ENCODE assay signal across 35 cellular contexts in genomic region chr12:132498931-132499330, GRCh38.
"Had no signal": no experiment of that assay in that cellular context is flagged by ENCODE, and none has a peak within 500 bp of the region (broad histone marks: within the 10 kb centered on the region; RNA-seq: fewer than 3 reads in every experiment).

No MANE protein-coding gene starts in this region.

- DNase-seq: activated CD4-positive, alpha-beta T cell treated with anti-CD3 and anti-CD28 coated beads for 1 hour; activated CD4-positive, alpha-beta T cell treated with anti-CD3 and anti-CD28 coated beads for 48 hours; activated CD4-positive, alpha-beta T cell treated with anti-CD3 and anti-CD28 coated beads, Interleukin-2, amount 50 U/mL, for 4 hours; activated CD4-positive, CD25-positive, alpha-beta regulatory T cell; activated CD8-positive, alpha-beta T cell treated with anti-CD3 and anti-CD28 coated beads for 36 hours; activated effector memory CD4-positive, alpha-beta T cell treated with anti-CD3 and anti-CD28 coated beads, Interleukin-2, amount 50 U/mL, for 16 hours; activated naive CD4-positive, alpha-beta T cell; activated naive CD4-positive, alpha-beta T cell treated with anti-CD3 and anti-CD28 coated beads, Interleukin-2, amount 50 U/mL, for 16 hours; activated naive CD8-positive, alpha-beta T cell treated with anti-CD3 and anti-CD28 coated beads for 36 hours; activated T-cell treated with anti-CD3 and anti-CD28 coated beads, Interleukin-2, amount 50 U/mL, for 1 hour; activated T-cell treated with anti-CD3 and anti-CD28 coated beads, Interleukin-2, amount 50 U/mL, for 72 hours; amniotic stem cell; aorta; brain microvascular endothelial cell; central memory CD4-positive, alpha-beta T cell; Kasumi-1; KG1; MG63; NCI-H1048; NCI-H1105 treated with DMSO at 0.1 percent for 48 hours; NCI-H1436; NCI-H1694; NCI-H1930; NCI-H2081 treated with DMSO at 0.1 percent for 48 hours; NCI-H226; NCI-H524 treated with DMSO at 0.1 percent for 48 hours; NK-92 treated with Interleukin-12 subunit alpha and Interleukin-12 subunit beta, amount 100 ng/mL, for 24 hours; PC-9; SJCRH30 had no signal

- H3K27me3 ChIP-seq: brain microvascular endothelial cell, MG63, SJCRH30 had no signal

- ATAC-seq: activated CD8-positive, alpha-beta T cell treated with anti-CD3 and anti-CD28 coated beads for 36 hours; activated T-cell treated with anti-CD3 and anti-CD28 coated beads, Interleukin-2, amount 50 U/mL, for 72 hours; activated T-helper 17 cell treated with anti-CD3 and anti-CD28 coated beads, Interleukin-2, amount 50 U/mL, for 72 hours; Right ventricle myocardium inferior had no signal

- H3K4me2 ChIP-seq: PC-9 had no signal

- H2AFZ ChIP-seq: PC-9 had no signal

- H3K4me3 Mint-ChIP-seq: activated CD8-positive, alpha-beta T cell treated with anti-CD3 and anti-CD28 coated beads for 36 hours; activated naive CD8-positive, alpha-beta T cell treated with anti-CD3 and anti-CD28 coated beads for 36 hours; activated T-cell treated with anti-CD3 and anti-CD28 coated beads, Interleukin-2, amount 50 U/mL, for 72 hours; activated T-helper 17 cell treated with anti-CD3 and anti-CD28 coated beads, Interleukin-2, amount 50 U/mL, for 72 hours; T-helper 1 cell treated with Interleukin-12 subunit alpha and Interleukin-12 subunit beta and Interleukin-4 antibody, amounts not matched to agents 30 μg/mL and 1 μg/mL, for 36 hours; T-helper 2 cell treated with Interferon-gamma antibody and Interleukin-4, amounts not matched to agents 5 μg/mL and 100 μg/mL, for 36 hours had no signal

- H3K27ac ChIP-seq: brain microvascular endothelial cell, PC-9, RWPE1, SJCRH30, SK-N-MC had no signal

- H3K9me3 Mint-ChIP-seq: activated CD8-positive, alpha-beta T cell treated with anti-CD3 and anti-CD28 coated beads for 36 hours; activated naive CD8-positive, alpha-beta T cell treated with anti-CD3 and anti-CD28 coated beads for 36 hours; activated T-cell treated with anti-CD3 and anti-CD28 coated beads, Interleukin-2, amount 50 U/mL, for 72 hours; activated T-helper 17 cell treated with anti-CD3 and anti-CD28 coated beads, Interleukin-2, amount 50 U/mL, for 72 hours; T-helper 1 cell treated with Interleukin-12 subunit alpha and Interleukin-12 subunit beta and Interleukin-4 antibody, amounts not matched to agents 30 μg/mL and 1 μg/mL, for 36 hours; T-helper 2 cell treated with Interferon-gamma antibody and Interleukin-4, amounts not matched to agents 5 μg/mL and 100 μg/mL, for 36 hours had no signal

- H3K27me3 Mint-ChIP-seq: activated CD8-positive, alpha-beta T cell treated with anti-CD3 and anti-CD28 coated beads for 36 hours; activated naive CD8-positive, alpha-beta T cell treated with anti-CD3 and anti-CD28 coated beads for 36 hours; activated T-helper 17 cell treated with anti-CD3 and anti-CD28 coated beads, Interleukin-2, amount 50 U/mL, for 72 hours had no signal

- H3K36me3 Mint-ChIP-seq: activated naive CD8-positive, alpha-beta T cell treated with anti-CD3 and anti-CD28 coated beads for 36 hours had no signal

- H3K36me3 ChIP-seq: brain microvascular endothelial cell, MG63, SJCRH30 had no signal

- H3K27ac Mint-ChIP-seq: activated CD8-positive, alpha-beta T cell treated with anti-CD3 and anti-CD28 coated beads for 36 hours; activated naive CD8-positive, alpha-beta T cell treated with anti-CD3 and anti-CD28 coated beads for 36 hours; activated T-cell treated with anti-CD3 and anti-CD28 coated beads, Interleukin-2, amount 50 U/mL, for 72 hours; activated T-helper 17 cell treated with anti-CD3 and anti-CD28 coated beads, Interleukin-2, amount 50 U/mL, for 72 hours; T-helper 1 cell treated with Interleukin-12 subunit alpha and Interleukin-12 subunit beta and Interleukin-4 antibody, amounts not matched to agents 30 μg/mL and 1 μg/mL, for 36 hours; T-helper 2 cell treated with Interferon-gamma antibody and Interleukin-4, amounts not matched to agents 5 μg/mL and 100 μg/mL, for 36 hours had no signal

- H3K9me3 ChIP-seq: MG63, SJCRH30 had no signal

- H3K4me3 ChIP-seq: MG63, PC-9, SJCRH30, SK-N-MC had no signal
